ENCODE assay signal across 12 cellular contexts in the genomic region with DNA sequence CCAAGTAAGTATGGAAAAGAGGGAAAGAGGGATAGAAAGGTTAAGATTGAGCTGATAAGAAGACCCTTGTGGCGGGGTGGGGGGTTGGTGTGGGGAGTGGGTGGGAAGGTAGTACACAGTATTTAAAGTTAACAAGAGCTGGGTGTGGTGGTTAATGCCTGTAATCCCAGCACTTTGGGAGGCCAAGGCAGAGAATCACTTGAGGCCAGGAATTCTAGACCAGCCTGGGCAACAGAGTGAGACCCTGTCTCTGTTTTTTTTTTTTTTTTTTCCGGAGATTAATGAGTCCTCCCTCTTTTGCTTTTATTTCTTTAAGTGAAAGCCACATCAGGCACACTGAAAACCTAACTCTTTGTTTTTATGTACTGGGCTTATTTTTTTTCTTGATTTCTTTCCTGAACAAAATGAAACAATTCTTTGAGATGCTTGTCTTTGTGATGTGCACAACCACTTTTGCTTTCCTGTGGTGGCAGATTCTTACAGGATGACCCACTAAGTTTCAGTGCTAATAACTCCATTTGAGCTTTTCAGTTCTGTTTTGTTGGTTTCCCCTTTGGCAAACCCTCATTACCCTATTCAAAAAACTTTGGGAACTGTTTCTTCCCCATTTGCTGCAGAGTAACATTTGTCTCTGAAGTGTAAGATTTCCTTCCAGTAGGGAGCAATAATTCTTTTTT. TPM values are rescaled to one million over a fixed set of nuclear protein-coding genes. Genes with fewer than 3 reads are reported as not detected.
A peak's percentile ranks its signal among the peaks of the same experiment; 100 is the strongest.
DNase-seq lines count a peak whose midpoint lies in the region; ATAC-seq and TF ChIP-seq lines count a peak whose summit lies in the region.
"Had no signal": no experiment of that assay in that cellular context is flagged by ENCODE, and none has a peak within 500 bp of the region (broad histone marks: within the 10 kb centered on the region; RNA-seq: fewer than 3 reads in every experiment).

No MANE protein-coding gene starts in this region.

- no peaks in the 10 kb centered on the region for H3K9me3 Mint-ChIP-seq in activated B cell treated with CpG ODN at 0.5 μM for 24 hours
- H3K9me3 Mint-ChIP-seq in mesothelial cell of epicardium: no peaks in the 10 kb centered on the region
- H3K9me3 Mint-ChIP-seq: neural crest cell had no signal

- H3K27ac Mint-ChIP-seq in activated B cell treated with CpG ODN at 0.5 μM for 24 hours (peak overlapping the region; percentile 46), mesothelial cell of epicardium (peak overlapping the region; percentile 47)

- H3K4me1 Mint-ChIP-seq in activated B cell treated with CpG ODN at 0.5 μM for 24 hours (peaks cover 67% of the 10 kb centered on the region), mesothelial cell of epicardium (peaks cover 16% of the 10 kb centered on the region)

- peaks cover 100% of the 10 kb centered on the region for H4K20me1 ChIP-seq in BLaER1

- no peaks in the 10 kb centered on the region for H3K27me3 Mint-ChIP-seq in activated B cell treated with CpG ODN at 0.5 μM for 24 hours
- H3K27me3 Mint-ChIP-seq in mesothelial cell of epicardium (ENCODE audit: low read depth): no peaks in the 10 kb centered on the region

- no peak for TF ChIP-seq EP300 in suprapubic skin (IDR thresholded peaks at IDR 0.05)

- CTCF ChIA-PET in GM10248 (lab: Yijun Ruan, JAX): interaction anchor here (0.7 to 2.1 kb wide), 2 partner anchors 9 to 110 kb away, joined by 3 to 11 read pairs; no protein-coding TSS in a partner anchor
- CTCF ChIA-PET in activated B cell treated with CpG ODN at 0.5 μM for 24 hours (lab: Charles Lee): interaction anchor here (0.9 to 3.2 kb wide), 5 partner anchors 7 to 231 kb away, joined by 3 to 21 read pairs (median 4); no protein-coding TSS in a partner anchor

- no peak overlapping the region for H3K4me3 ChIP-seq in BLaER1
- H3K4me3 ChIP-seq in suprapubic skin: no peak overlapping the region
- H3K4me3 ChIP-seq: esophagus squamous epithelium had no signal

- H3K4me1 ChIP-seq in BLaER1 (peaks cover 63% of the 10 kb centered on the region), suprapubic skin (peaks cover 49% of the 10 kb centered on the region)

- peak; percentile 29 for DNase-seq in GM10248 (ENCODE audit: extremely low spot score)
- DNase-seq in activated B cell treated with CpG ODN at 0.5 μM for 24 hours: no peak
- no peak for DNase-seq in mesothelial cell of epicardium (ENCODE audit: low spot score in 2 of 2, unreplicated experiment in 2 of 2)
- no peak for DNase-seq in hypothalamus (lab: John Stamatoyannopoulos, UW)
- DNase-seq in GOT3 (lab: John Stamatoyannopoulos, UW): no peak
- no peak for DNase-seq in hippocampal formation (lab: John Stamatoyannopoulos, UW)
- DNase-seq in suprapubic skin (ENCODE audit: low spot score in 2 of 2): no peak
- DNase-seq: activated CD4-positive, alpha-beta T cell treated with anti-CD3 and anti-CD28 coated beads, Interleukin-2, amount 50 U/mL, for 48 hours; esophagus squamous epithelium; NCI-H446 treated with DMSO at 0.1 percent for 48 hours had no signal

- H3K4me2 ChIP-seq in BLaER1: peak overlapping the region; percentile 43

- intact Hi-C loops in activated B cell treated with CpG ODN at 0.5 μM for 24 hours (cut with micrococcal nuclease): no loop called here

- H3K27ac ChIP-seq in BLaER1: no peak overlapping the region
- H3K27ac ChIP-seq in suprapubic skin: no peak overlapping the region

- no peaks in the 10 kb centered on the region for H3K36me3 Mint-ChIP-seq in activated B cell treated with CpG ODN at 0.5 μM for 24 hours (ENCODE audit: low read depth)
- no peaks in the 10 kb centered on the region for H3K36me3 Mint-ChIP-seq in mesothelial cell of epicardium

- H3K9ac ChIP-seq in BLaER1: no peak overlapping the region

- POLR2A ChIA-PET in GM10248 (lab: Yijun Ruan, JAX) (interaction anchor here (0.7 kb wide), 2 partner anchors 9 to 167 kb away, joined by 3 to 4 read pairs; no protein-coding TSS in a partner anchor), activated B cell treated with CpG ODN at 0.5 μM for 24 hours (lab: Charles Lee) (interaction anchor here (0.6 to 0.7 kb wide), 4 partner anchors 55 to 785 kb away, joined by 3 to 9 read pairs (median 4); a partner anchor contains a TSS)

- TF ChIP-seq POLR2A in suprapubic skin (IDR thresholded peaks at IDR 0.05): no peak

- H3K4me3 Mint-ChIP-seq in activated B cell treated with CpG ODN at 0.5 μM for 24 hours: no peak overlapping the region
- no peak overlapping the region for H3K4me3 Mint-ChIP-seq in mesothelial cell of epicardium
- H3K4me3 Mint-ChIP-seq: neural crest cell had no signal

- ATAC-seq in activated B cell treated with CpG ODN at 0.5 μM for 24 hours (ENCODE audit: low read depth): no peak

- no peaks in the 10 kb centered on the region for H3K9me3 ChIP-seq in BLaER1
- H3K9me3 ChIP-seq in suprapubic skin: no peaks in the 10 kb centered on the region
- H3K9me3 ChIP-seq: esophagus squamous epithelium had no signal

- 85% methylated on average over 2 of the region's 2 CpGs for WGBS in suprapubic skin

- TF ChIP-seq CTCF in GM10248 (IDR thresholded peaks at IDR 0.05; ENCODE audit: control extremely low read depth, extremely low read depth, low read depth, missing control alignments): no peak
- TF ChIP-seq CTCF in activated B cell treated with CpG ODN at 0.5 μM for 24 hours (IDR thresholded peaks at IDR 0.05): no peak
- TF ChIP-seq CTCF in mesothelial cell of epicardium (IDR thresholded peaks at IDR 0.05; ENCODE audit: unreplicated experiment): no peak
- no peak for TF ChIP-seq CTCF in suprapubic skin (IDR thresholded peaks at IDR 0.05)

- H3K36me3 ChIP-seq in BLaER1 (no peaks in the 10 kb centered on the region), suprapubic skin (no peaks in the 10 kb centered on the region)
- H3K36me3 ChIP-seq: esophagus squamous epithelium had no signal

- H3K27me3 ChIP-seq in BLaER1: no peaks in the 10 kb centered on the region
- H3K27me3 ChIP-seq in suprapubic skin: no peaks in the 10 kb centered on the region
- H3K27me3 ChIP-seq: esophagus squamous epithelium had no signal

RNA-seq across cellular contexts. Expression of a gene that starts 54.8 kb away (rescaled TPM):
- 142 and 155 TPM in 2 replicates for total RNA-seq in activated B cell treated with CpG ODN at 0.5 μM for 24 hours
- 131 to 150 TPM (median 146 TPM) in 3 replicates for total RNA-seq in mesothelial cell of epicardium
- 100 to 1,000 TPM; 368 to 724 (median 435) TPM for total RNA-seq in suprapubic skin
